Comparison of ENCODE assay signal across 1 cellular context in genomic region chr15:66356359-66357236, GRCh38.
TF ChIP-seq lines count a peak whose summit lies in the region.

TIPIN (minus strand) TSS chr15:66356685; CDS start chr15:66352947, 3,738 bp downstream.

TF ChIP-seq in GM12878, 131 proteins besides CTCF, POLR2A, EP300 and RAD21 (continued from another document):
- TF ChIP-seq USF2 (IDR thresholded peaks at IDR 0.05; ENCODE audit: borderline replicate concordance, low read depth, low read length) (no peak), IKZF2 (IDR thresholded peaks at IDR 0.05) (no peak; a peak in 1 of 4 replicates), SRF (IDR thresholded peaks at IDR 0.05; ENCODE audit: low read depth in 2 of 2, low read length in 2 of 2) (no peak), TCF3 (IDR thresholded peaks at IDR 0.05; ENCODE audit: borderline replicate concordance, insufficient read depth, low read depth, low read length) (0 out of 2 replicates have a peak, but pooled peaks have one; percentile 31), HCFC1 (IDR thresholded peaks at IDR 0.05; ENCODE audit: low read length) (no peak), POLR2AphosphoS2 (IDR thresholded peaks at IDR 0.05; ENCODE audit: low read depth, low read length) (peak; percentile 84), TARDBP (IDR thresholded peaks at IDR 0.05; ENCODE audit: borderline replicate concordance) (no peak), ZNF687 (IDR thresholded peaks at IDR 0.05) (no peak), ZNF384 (IDR thresholded peaks at IDR 0.05; ENCODE audit: borderline replicate concordance, low read depth, low read length) (peak; percentile 94), PML (IDR thresholded peaks at IDR 0.05; ENCODE audit: low read length) (peak; percentile 90), RELB (IDR thresholded peaks at IDR 0.05; ENCODE audit: low read depth) (no peak), ELK1 (IDR thresholded peaks at IDR 0.05; ENCODE audit: low read depth, low read length) (0 out of 2 replicates have a peak, but pooled peaks have one; percentile 25), IRF5 (IDR thresholded peaks at IDR 0.05; ENCODE audit: borderline replicate concordance) (peak; percentile 93), CBX3 (IDR thresholded peaks at IDR 0.05; ENCODE audit: borderline replicate concordance, low read depth) (no peak), CREB1 (IDR thresholded peaks at IDR 0.05; ENCODE audit: low read depth) (peak; percentile 93), TCF12 (IDR thresholded peaks at IDR 0.05; ENCODE audit: low read depth, low read length) (peak; percentile 3; the same call in 1 of the 2 replicates), E2F4 (IDR thresholded peaks at IDR 0.05; ENCODE audit: low read depth, low read length) (peak; percentile 85), PRDM15 (CRISPR knock-in tag; IDR thresholded peaks at IDR 0.05) (no peak), ETV6 (conservative IDR thresholded peaks at IDR 0.05 in 1 of 2, IDR thresholded peaks at IDR 0.05 in 1 of 2; ENCODE audit: borderline replicate concordance in 1 of 2, low read depth in 1 of 2) (no peak), ATF3 (IDR thresholded peaks at IDR 0.05; ENCODE audit: borderline replicate concordance, extremely low read depth, low read depth, low read length) (no peak), MAX (IDR thresholded peaks at IDR 0.05; ENCODE audit: low read depth, low read length) (no peak), ZNF217 (IDR thresholded peaks at IDR 0.05) (no peak), RAD51 (IDR thresholded peaks at IDR 0.05) (no peak), EED (IDR thresholded peaks at IDR 0.05; ENCODE audit: low read depth) (no peak), ATF7 (IDR thresholded peaks at IDR 0.05; ENCODE audit: low read depth) (no peak), ASH2L (IDR thresholded peaks at IDR 0.05; ENCODE audit: borderline replicate concordance, low read depth) (no peak), MEF2A (IDR thresholded peaks at IDR 0.05; ENCODE audit: insufficient read depth, low read depth, low read length) (0 out of 2 replicates have a peak, but pooled peaks have one; percentile 17), SIX5 (IDR thresholded peaks at IDR 0.05; ENCODE audit: low read depth, low read length, severe bottlenecking) (peak; percentile 37), CBX5 (IDR thresholded peaks at IDR 0.05; ENCODE audit: low read depth) (no peak), MXI1 (IDR thresholded peaks at IDR 0.05; ENCODE audit: low read depth, low read length) (peak; percentile 85), NFYA (IDR thresholded peaks at IDR 0.05; ENCODE audit: borderline replicate concordance, low read depth, low read length) (no peak), REST (IDR thresholded peaks at IDR 0.05; ENCODE audit: low read depth, low read length) (no peak), NFXL1 (IDR thresholded peaks at IDR 0.05; ENCODE audit: borderline replicate concordance) (no peak), CHD1 (IDR thresholded peaks at IDR 0.05; ENCODE audit: low read depth, low read length) (no peak), STAT3 (IDR thresholded peaks at IDR 0.05; ENCODE audit: low read depth, low read length) (no peak), GABPA (IDR thresholded peaks at IDR 0.05; ENCODE audit: low read depth) (peak; percentile 67; the same call in 1 of the 2 replicates), SREBF2 (IDR thresholded peaks at IDR 0.05; ENCODE audit: low read length) (no peak), CHD2 (IDR thresholded peaks at IDR 0.05; ENCODE audit: borderline replicate concordance, low read depth, low read length) (peak; percentile 100), KAT2A (conservative IDR thresholded peaks at IDR 0.05; ENCODE audit: control insufficient read depth, low read depth, low read length) (no peak), WRNIP1 (IDR thresholded peaks at IDR 0.05; ENCODE audit: borderline replicate concordance, low read depth, low read length) (no peak), SMAD1 (IDR thresholded peaks at IDR 0.05; ENCODE audit: low read depth, partially characterized antibody) (no peak)
